Comparison of ENCODE assay signal across 16 cellular contexts in the genomic region with DNA sequence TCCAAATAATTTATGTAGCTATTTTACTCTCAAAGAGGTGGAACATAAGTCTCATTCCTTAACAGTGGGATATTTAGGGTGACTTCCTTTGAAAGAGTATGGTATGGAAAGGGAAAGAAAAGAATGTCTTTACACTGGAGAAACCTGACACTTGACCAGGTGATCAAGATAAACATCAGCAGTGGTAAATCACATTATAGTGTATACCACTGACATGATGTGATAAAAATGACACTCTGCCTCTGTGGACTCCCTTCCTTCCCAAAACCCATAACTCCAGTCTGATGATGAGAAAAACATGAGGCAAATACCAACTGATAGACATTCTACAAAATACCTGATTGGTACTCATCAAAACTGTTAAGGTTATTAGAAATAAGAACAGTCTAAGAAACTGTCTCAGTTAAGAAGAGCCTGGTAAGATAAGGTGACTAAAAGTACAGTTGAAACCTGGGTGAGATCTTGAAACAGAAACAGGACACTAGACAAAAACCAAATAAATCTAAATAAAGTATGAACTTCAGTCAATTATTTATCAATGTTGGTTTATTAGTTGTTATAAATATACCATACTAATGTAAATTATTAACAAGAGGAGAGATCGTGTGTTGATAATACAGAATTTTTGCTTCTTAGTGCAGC.
"Had no signal": no experiment of that assay in that cellular context is flagged by ENCODE, and none has a peak within 500 bp of the region (broad histone marks: within the 10 kb centered on the region; RNA-seq: fewer than 3 reads in every experiment).

No MANE protein-coding gene starts in this region.

- H3K27ac ChIP-seq: ascending aorta, cardiac muscle cell, esophagus muscularis mucosa, WERI-Rb-1 had no signal

- H3K4me1 ChIP-seq: ascending aorta had no signal

- FAIRE-seq: endometrium, small intestine had no signal

- H3K4me3 ChIP-seq: ascending aorta, cardiac muscle cell, esophagus muscularis mucosa had no signal

- H3K27me3 ChIP-seq: ascending aorta, cardiac muscle cell, esophagus muscularis mucosa had no signal

- ATAC-seq: activated CD8-positive, alpha-beta T cell treated with anti-CD3 and anti-CD28 coated beads, Interleukin-2, amount 10 ng/mL, durations not matched to agents 7 days and 5 days; activated naive CD8-positive, alpha-beta T cell treated with anti-CD3 and anti-CD28 coated beads, Interleukin-2, amount 50 U/mL, for 24 hours; left cardiac atrium; natural killer cell; right cardiac atrium had no signal

- DNase-seq: activated CD4-positive, alpha-beta T cell treated with anti-CD3 and anti-CD28 coated beads for 4 hours; activated CD8-positive, alpha-beta memory T cell treated with anti-CD3 and anti-CD28 coated beads, Interleukin-2, amount 50 U/mL, for 48 hours; activated CD8-positive, alpha-beta T cell treated with anti-CD3 and anti-CD28 coated beads, Interleukin-2, amount 10 ng/mL, durations not matched to agents 7 days and 5 days; activated naive CD4-positive, alpha-beta T cell treated with Interleukin-2 at 50 U/mL for 16 hours; activated naive CD8-positive, alpha-beta T cell treated with anti-CD3 and anti-CD28 coated beads, Interleukin-2, amount 50 U/mL, for 24 hours; glutamatergic neuron; immature natural killer cell; left cardiac atrium; natural killer cell; right cardiac atrium; small intestine; WERI-Rb-1 had no signal

- H3K9me3 ChIP-seq: ascending aorta, esophagus muscularis mucosa had no signal

- H3K36me3 ChIP-seq: ascending aorta, cardiac muscle cell, esophagus muscularis mucosa, WERI-Rb-1 had no signal
